27 cellular contexts compared by ENCODE assay signal in the genomic region with DNA sequence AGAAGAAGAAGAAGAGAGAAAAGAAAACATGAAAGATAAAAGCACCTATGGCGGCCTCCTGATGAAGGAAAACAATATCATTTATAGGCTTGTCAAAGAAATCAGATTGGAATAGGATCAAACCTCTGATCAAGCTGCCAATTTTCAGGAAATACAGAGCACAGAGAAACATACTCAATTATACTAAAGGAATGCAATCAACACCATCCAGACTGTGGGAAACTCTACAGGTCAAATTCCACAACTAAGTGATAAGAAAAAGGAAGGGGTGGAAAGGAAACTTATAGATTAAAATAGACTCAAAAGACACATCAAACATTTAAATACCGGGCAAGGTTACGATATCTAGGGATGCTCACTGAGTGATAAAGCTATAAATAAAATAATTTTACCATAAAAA. TPM values are rescaled to one million over a fixed set of nuclear protein-coding genes. Genes with fewer than 3 reads are reported as not detected.
DNase-seq lines count a peak whose midpoint lies in the region; ATAC-seq, FAIRE-seq and TF ChIP-seq lines count a peak whose summit lies in the region.
"Had no signal": no experiment of that assay in that cellular context is flagged by ENCODE, and none has a peak within 500 bp of the region (broad histone marks: within the 10 kb centered on the region; RNA-seq: fewer than 3 reads in every experiment).

No MANE protein-coding gene starts in this region.

- H3K4me1 ChIP-seq in CD8-positive, alpha-beta T cell (ENCODE audit: insufficient read depth, low read length) = peaks cover 23% of the 10 kb centered on the region
- H3K4me1 ChIP-seq in astrocyte (ENCODE audit: insufficient read depth, low read length) (peaks cover 9% of the 10 kb centered on the region), mesendoderm (ENCODE audit: control insufficient read depth, low read depth, low read length) (no peaks in the 10 kb centered on the region), gastrocnemius medialis (no peaks in the 10 kb centered on the region)
- H3K4me1 ChIP-seq: lower lobe of right lung, psoas muscle, sigmoid colon had no signal

- DNase-seq in CD4-positive, alpha-beta T cell = no peak
- no peak for DNase-seq in CD8-positive, alpha-beta T cell
- no peak for DNase-seq in astrocyte (ENCODE audit: low read depth)
- peak; percentile 52 for DNase-seq in mesendoderm
- no peak for DNase-seq in NCI-H1048 (lab: John Stamatoyannopoulos, UW)
- DNase-seq in activated gamma-delta T cell treated with Interleukin-2 at 50 U/mL for 16 hours = no peak
- DNase-seq in gastrocnemius medialis = no peak
- DNase-seq in cerebellum (ENCODE audit: low spot score) = no peak
- DNase-seq: activated CD4-positive, CD25-positive, alpha-beta regulatory T cell treated with anti-CD3 and anti-CD28 coated beads, Interleukin-2, amount 50 U/mL, for 72 hours; H7; kidney glomerular epithelial cell; lower lobe of right lung; MM.1S; NCI-H1436; NCI-H446; NCI-H774; psoas muscle; sigmoid colon; SJCRH30; stimulated activated CD4-positive, alpha-beta T cell treated with anti-CD3 and anti-CD28 coated beads, Interleukin-15, amount 100 ng/mL, for 24 hours; stimulated activated naive CD8-positive, alpha-beta T cell treated with anti-CD3 and anti-CD28 coated beads, Interleukin-15, Interleukin-2, amounts not matched to agents 100 U/mL and 50 U/mL, for 24 hours had no signal

- no peak overlapping the region for H4K8ac ChIP-seq in mesendoderm (ENCODE audit: low read depth, low read length)

- no peak for ATAC-seq in CD4-positive, alpha-beta T cell (ENCODE audit: poor library complexity)
- no peak for ATAC-seq in CD8-positive, alpha-beta T cell
- ATAC-seq in gastrocnemius medialis = no peak
- ATAC-seq: K562; lower lobe of right lung; psoas muscle; stimulated activated naive CD8-positive, alpha-beta T cell treated with anti-CD3 and anti-CD28 coated beads, Interleukin-15, Interleukin-2, amounts not matched to agents 100 U/mL and 50 U/mL, for 24 hours had no signal

- intact Hi-C loops in CD4-positive, alpha-beta T cell (cut with DNase I, micrococcal nuclease) = loop anchor here (5.0 kb wide), 3 partner anchors 37 to 512 kb away; a partner anchor contains a TSS
- intact Hi-C loops in CD8-positive, alpha-beta T cell (cut with DNase I, micrococcal nuclease) = loop anchor here (5.0 kb wide), 5 partner anchors 102 to 302 kb away; no protein-coding TSS in a partner anchor
- intact Hi-C loops in gastrocnemius medialis (cut with DNase I; ENCODE audit: low total_unique reads) = no loop called here

- no peaks in the 10 kb centered on the region for H3K9me3 Mint-ChIP-seq in CD4-positive, alpha-beta T cell
- H3K9me3 Mint-ChIP-seq in CD8-positive, alpha-beta T cell = no peaks in the 10 kb centered on the region
- no peaks in the 10 kb centered on the region for H3K9me3 Mint-ChIP-seq in astrocyte (ENCODE audit: unreplicated experiment)
- H3K9me3 Mint-ChIP-seq: neural progenitor cell had no signal

- no peak for FAIRE-seq in astrocyte (lab: Jason Lieb, UNC)
- FAIRE-seq: GM18507, HTR-8/SVneo, K562 had no signal

- no peaks in the 10 kb centered on the region for H3K79me1 ChIP-seq in mesendoderm (ENCODE audit: low read length)

- CTCF ChIA-PET in CD4-positive, alpha-beta T cell (lab: Charles Lee) = interaction anchor here (1.0 to 2.1 kb wide), 3 partner anchors 14 to 497 kb away, joined by 3 to 12 read pairs (median 4); no protein-coding TSS in a partner anchor
- CTCF ChIA-PET in CD8-positive, alpha-beta T cell (lab: Charles Lee) = interaction anchor here (1.2 to 1.4 kb wide), 3 partner anchors 15 to 497 kb away, joined by 4 to 8 read pairs (median 5); no protein-coding TSS in a partner anchor

- H3K36me3 Mint-ChIP-seq in CD4-positive, alpha-beta T cell (ENCODE audit: low read depth) = peaks cover 32% of the 10 kb centered on the region
- H3K36me3 Mint-ChIP-seq in CD8-positive, alpha-beta T cell = peaks cover 45% of the 10 kb centered on the region
- no peaks in the 10 kb centered on the region for H3K36me3 Mint-ChIP-seq in astrocyte (ENCODE audit: low read depth, unreplicated experiment)
- H3K36me3 Mint-ChIP-seq: neural progenitor cell had no signal

- no peak for TF ChIP-seq POLR2A in gastrocnemius medialis (IDR thresholded peaks at IDR 0.05)

- no peaks in the 10 kb centered on the region for H3K27me3 Mint-ChIP-seq in CD4-positive, alpha-beta T cell
- no peaks in the 10 kb centered on the region for H3K27me3 Mint-ChIP-seq in CD8-positive, alpha-beta T cell (ENCODE audit: low read depth)
- no peaks in the 10 kb centered on the region for H3K27me3 Mint-ChIP-seq in astrocyte (ENCODE audit: low read depth, unreplicated experiment)

- H2AK5ac ChIP-seq in mesendoderm (ENCODE audit: low read length) = no peak overlapping the region

- H3K27ac ChIP-seq in CD4-positive, alpha-beta T cell (ENCODE audit: low read depth, low read length) = no peak overlapping the region
- H3K27ac ChIP-seq in CD8-positive, alpha-beta T cell (ENCODE audit: low read depth, low read length) = no peak overlapping the region
- H3K27ac ChIP-seq in astrocyte (ENCODE audit: low read depth, low read length) = no peak overlapping the region
- no peak overlapping the region for H3K27ac ChIP-seq in mesendoderm (ENCODE audit: low read depth, low read length)
- H3K27ac ChIP-seq in gastrocnemius medialis = no peak overlapping the region
- H3K27ac ChIP-seq: C4-2B, lower lobe of right lung, neural progenitor cell, psoas muscle, sigmoid colon, SJCRH30 had no signal

- H3K36me3 ChIP-seq in CD8-positive, alpha-beta T cell (ENCODE audit: insufficient read depth, low read length) = no peaks in the 10 kb centered on the region
- H3K36me3 ChIP-seq in astrocyte (ENCODE audit: insufficient read depth, low read length) (no peaks in the 10 kb centered on the region), mesendoderm (ENCODE audit: control insufficient read depth, insufficient read depth, low read length) (no peaks in the 10 kb centered on the region), gastrocnemius medialis (no peaks in the 10 kb centered on the region)
- H3K36me3 ChIP-seq: lower lobe of right lung, neural progenitor cell, sigmoid colon, SJCRH30 had no signal

- no peaks in the 10 kb centered on the region for H4K20me1 ChIP-seq in astrocyte (ENCODE audit: insufficient read depth, low read length)

- H2BK15ac ChIP-seq in mesendoderm (replicated peaks; ENCODE audit: low read depth) = no peak overlapping the region

- H3K4me2 ChIP-seq in astrocyte (ENCODE audit: low read length) = no peak overlapping the region
- no peak overlapping the region for H3K4me2 ChIP-seq in mesendoderm (ENCODE audit: low read length)
- H3K4me2 ChIP-seq: neural progenitor cell had no signal

- H3K4me1 Mint-ChIP-seq in CD4-positive, alpha-beta T cell (ENCODE audit: low read depth) = peaks cover 57% of the 10 kb centered on the region
- peaks cover 71% of the 10 kb centered on the region for H3K4me1 Mint-ChIP-seq in CD8-positive, alpha-beta T cell (ENCODE audit: low read depth)
- peaks cover 42% of the 10 kb centered on the region for H3K4me1 Mint-ChIP-seq in astrocyte (ENCODE audit: low read depth, unreplicated experiment)
- H3K4me1 Mint-ChIP-seq: neural progenitor cell had no signal

- H4K5ac ChIP-seq in mesendoderm (ENCODE audit: low read length) = no peak overlapping the region

- no peak overlapping the region for H3K23ac ChIP-seq in mesendoderm (ENCODE audit: low read length)

- no peak overlapping the region for H3K18ac ChIP-seq in mesendoderm (ENCODE audit: low read length)

- no peaks in the 10 kb centered on the region for H3K9me3 ChIP-seq in CD4-positive, alpha-beta T cell (ENCODE audit: control insufficient read depth, low read length)
- H3K9me3 ChIP-seq in CD8-positive, alpha-beta T cell (ENCODE audit: low read length) = no peaks in the 10 kb centered on the region
- no peaks in the 10 kb centered on the region for H3K9me3 ChIP-seq in astrocyte (ENCODE audit: insufficient read depth, low read depth, low read length)
- H3K9me3 ChIP-seq in gastrocnemius medialis = no peaks in the 10 kb centered on the region
- H3K9me3 ChIP-seq: lower lobe of right lung, psoas muscle, sigmoid colon, SJCRH30 had no signal

- H2BK5ac ChIP-seq in mesendoderm (ENCODE audit: low read length) = no peak overlapping the region

- POLR2A ChIA-PET in CD4-positive, alpha-beta T cell (lab: Charles Lee) = no interaction called here
- POLR2A ChIA-PET in CD8-positive, alpha-beta T cell (lab: Charles Lee) = interaction anchor here (1.2 kb wide), 1 partner anchor 41 kb away, joined by 4 read pairs; no protein-coding TSS in a partner anchor

- no peak overlapping the region for H2BK120ac ChIP-seq in mesendoderm (ENCODE audit: low read depth, low read length)

- no peaks in the 10 kb centered on the region for H3K27me3 ChIP-seq in CD4-positive, alpha-beta T cell (ENCODE audit: control insufficient read depth, insufficient read depth, low read length)
- no peaks in the 10 kb centered on the region for H3K27me3 ChIP-seq in CD8-positive, alpha-beta T cell (ENCODE audit: insufficient read depth, low read length)
- H3K27me3 ChIP-seq in astrocyte (ENCODE audit: insufficient read depth, low read length) (no peaks in the 10 kb centered on the region), mesendoderm (ENCODE audit: insufficient read depth, low read length, poor library complexity) (no peaks in the 10 kb centered on the region), gastrocnemius medialis (no peaks in the 10 kb centered on the region)
- H3K27me3 ChIP-seq: neural progenitor cell, sigmoid colon, SJCRH30 had no signal

- no peak overlapping the region for H3K4ac ChIP-seq in mesendoderm (ENCODE audit: low read depth, low read length)

- no peak overlapping the region for H3K4me3 Mint-ChIP-seq in CD4-positive, alpha-beta T cell
- no peak overlapping the region for H3K4me3 Mint-ChIP-seq in CD8-positive, alpha-beta T cell
- H3K4me3 Mint-ChIP-seq in astrocyte (ENCODE audit: unreplicated experiment) = no peak overlapping the region
- H3K4me3 Mint-ChIP-seq: neural progenitor cell had no signal

- in situ Hi-C loops in gastrocnemius medialis (cut with MboI; ENCODE audit: low sequenced_read_pairs in 4 of 4) = loop anchor here in 1 of 4 donors (25.0 kb wide), 1 partner anchor 502 kb away; no protein-coding TSS in a partner anchor

- H3K56ac ChIP-seq in mesendoderm (ENCODE audit: low read length) = no peak overlapping the region

- no peak overlapping the region for H3K9ac ChIP-seq in astrocyte (ENCODE audit: low read length)
- H3K9ac ChIP-seq in mesendoderm (ENCODE audit: low read length) = no peak overlapping the region
- H3K9ac ChIP-seq: neural progenitor cell had no signal

- WGBS in mesendoderm (ENCODE audit: extremely low coverage, insufficient coverage, low lambda C conversion rate) = no CpG with 5 or more reads among the region's 3 CpGs

- no peak for TF ChIP-seq CTCF in CD4-positive, alpha-beta T cell (IDR thresholded peaks at IDR 0.05)
- TF ChIP-seq CTCF in CD8-positive, alpha-beta T cell (IDR thresholded peaks at IDR 0.05) = no peak
- TF ChIP-seq CTCF in astrocyte (IDR thresholded peaks at IDR 0.05; ENCODE audit: insufficient read depth, low read depth, low read length) (no peak), gastrocnemius medialis (IDR thresholded peaks at IDR 0.05 in 4 of 5, conservative IDR thresholded peaks at IDR 0.05 in 1 of 5) (no peak)

- no peaks in the 10 kb centered on the region for H3K79me2 ChIP-seq in astrocyte (ENCODE audit: insufficient read depth, low read length)
- no peaks in the 10 kb centered on the region for H3K79me2 ChIP-seq in mesendoderm (ENCODE audit: control insufficient read depth, insufficient read depth, low read length)

- no peak overlapping the region for H2AFZ ChIP-seq in astrocyte (ENCODE audit: low read depth, low read length)
- H2AFZ ChIP-seq: neural progenitor cell had no signal

- H3K4me3 ChIP-seq in CD8-positive, alpha-beta T cell (ENCODE audit: low read depth, low read length) = no peak overlapping the region
- no peak overlapping the region for H3K4me3 ChIP-seq in astrocyte (ENCODE audit: insufficient read depth, low read depth, low read length)
- no peak overlapping the region for H3K4me3 ChIP-seq in mesendoderm (ENCODE audit: low read length)
- no peak overlapping the region for H3K4me3 ChIP-seq in gastrocnemius medialis
- H3K4me3 ChIP-seq: K562, lower lobe of right lung, neural progenitor cell, psoas muscle, sigmoid colon, SJCRH30 had no signal

- peak overlapping the region; percentile 52 for H3K27ac Mint-ChIP-seq in CD4-positive, alpha-beta T cell
- H3K27ac Mint-ChIP-seq in CD8-positive, alpha-beta T cell = peak overlapping the region; percentile 41
- peak overlapping the region; percentile 67 for H3K27ac Mint-ChIP-seq in astrocyte (ENCODE audit: unreplicated experiment)
- H3K27ac Mint-ChIP-seq: neural progenitor cell had no signal

RNA-seq across cellular contexts. Expression of a gene that starts 39.3 kb away (rescaled TPM):
- total RNA-seq in CD4-positive, alpha-beta T cell = 10 to 100 TPM; 27.5 to 30.3 TPM
- 10 to 100 TPM; 30.8 to 35.2 TPM for total RNA-seq in CD8-positive, alpha-beta T cell
- total RNA-seq in astrocyte = not detected in 2 replicates
- 0.06 TPM for polyA plus RNA-seq in mesendoderm (2013, experiment 1 of 2)
- polyA plus RNA-seq in mesendoderm (2013, experiment 2 of 2) = 0.13 TPM
- 1 to 10 TPM in 3 of 4 donors, under 1 TPM in 1; 0.17 to 1.8 (median 1.6) TPM for total RNA-seq in gastrocnemius medialis
- 3.4 TPM for total RNA-seq in cerebellum
- total RNA-seq: chondrocyte, K562 had no signal
- polyA plus RNA-seq: K562 had no signal
